ENCODE assay signal across 37 cellular contexts in the genomic region with DNA sequence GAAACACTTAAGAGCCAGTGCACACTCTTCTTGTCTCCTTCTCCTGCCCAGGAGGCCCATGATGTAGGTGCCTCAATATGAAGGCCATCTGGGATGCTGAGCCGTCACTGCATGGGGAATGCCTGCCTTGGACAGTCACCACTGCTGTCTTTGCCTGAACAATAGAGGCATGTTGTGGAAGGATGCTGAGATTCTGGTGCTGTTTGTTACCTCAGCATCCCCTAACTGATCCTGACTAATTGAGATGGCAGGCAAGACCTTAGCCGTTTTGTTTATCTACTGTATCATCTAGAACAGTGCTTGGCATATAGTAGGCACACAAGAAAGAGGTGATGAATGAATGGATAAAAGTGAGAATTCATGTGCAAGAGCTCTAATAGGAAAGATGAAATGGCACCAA.
"Had no signal": no experiment of that assay in that cellular context is flagged by ENCODE, and none has a peak within 500 bp of the region (broad histone marks: within the 10 kb centered on the region; RNA-seq: fewer than 3 reads in every experiment).

No MANE protein-coding gene starts in this region.

- H3K27ac ChIP-seq: adrenal gland, body of pancreas, brain microvascular endothelial cell, breast epithelium, VCaP had no signal

- H3K27me3 ChIP-seq: adrenal gland, body of pancreas, brain microvascular endothelial cell, breast epithelium had no signal

- H3K4me1 Mint-ChIP-seq: activated B cell treated with CpG ODN at 0.5 μM for 24 hours; activated CD4-positive, alpha-beta T cell treated with anti-CD3 and anti-CD28 coated beads, Interleukin-2, amount 10 ng/mL, durations not matched to agents 24 days and 14 days; activated naive CD8-positive, alpha-beta T cell treated with anti-CD3 and anti-CD28 coated beads for 36 hours; activated T-helper 17 cell treated with anti-CD3 and anti-CD28 coated beads, Interleukin-2, amount 50 U/mL, for 72 hours had no signal

- H3K9me3 ChIP-seq: adrenal gland had no signal

- H3K27ac Mint-ChIP-seq: activated B cell treated with CpG ODN at 0.5 μM for 24 hours; activated CD4-positive, alpha-beta memory T cell treated with anti-CD3 and anti-CD28 coated beads for 36 hours; activated CD4-positive, alpha-beta T cell treated with anti-CD3 and anti-CD28 coated beads, Interleukin-2, amount 10 ng/mL, durations not matched to agents 24 days and 14 days; activated CD8-positive, alpha-beta T cell treated with anti-CD3 and anti-CD28 coated beads for 36 hours; activated naive CD4-positive, alpha-beta T cell treated with anti-CD3 and anti-CD28 coated beads for 36 hours; activated naive CD4-positive, alpha-beta T cell treated with anti-CD3 and anti-CD28 coated beads, Interleukin-2, amount 50 U/mL, for 72 hours; activated naive CD8-positive, alpha-beta T cell treated with anti-CD3 and anti-CD28 coated beads for 36 hours; activated T-cell treated with anti-CD3 and anti-CD28 coated beads, Interleukin-2, amount 50 U/mL, for 72 hours; activated T-helper 1 cell treated with anti-CD3 and anti-CD28 coated beads, Interleukin-12 subunit alpha, Interleukin-12 subunit beta, Interleukin-2, Interleukin-4 antibody, amounts not matched to agents 30 ng/mL and 10 ng/mL and 1 ng/mL, durations not matched to agents 14 hours and 24 hours and 36 hours; activated T-helper 17 cell treated with anti-CD3 and anti-CD28 coated beads, Interleukin-2, amount 50 U/mL, for 72 hours; T-helper 1 cell treated with Interleukin-12 subunit alpha and Interleukin-12 subunit beta and Interleukin-4 antibody, amounts not matched to agents 30 μg/mL and 1 μg/mL, for 36 hours; T-helper 2 cell treated with Interferon-gamma antibody and Interleukin-4, amounts not matched to agents 5 μg/mL and 100 μg/mL, for 36 hours had no signal

- H3K27me3 Mint-ChIP-seq: activated CD4-positive, alpha-beta T cell treated with anti-CD3 and anti-CD28 coated beads, Interleukin-2, amount 10 ng/mL, durations not matched to agents 24 days and 14 days; activated CD8-positive, alpha-beta T cell treated with anti-CD3 and anti-CD28 coated beads for 36 hours; activated T-helper 17 cell treated with anti-CD3 and anti-CD28 coated beads, Interleukin-2, amount 50 U/mL, for 72 hours had no signal

- FAIRE-seq: astrocyte, TTC549 had no signal

- ATAC-seq: activated CD8-positive, alpha-beta T cell treated with anti-CD3 and anti-CD28 coated beads for 36 hours; activated naive CD4-positive, alpha-beta T cell treated with anti-CD3 and anti-CD28 coated beads, Interleukin-2, amount 50 U/mL, for 72 hours; activated T-cell treated with anti-CD3 and anti-CD28 coated beads, Interleukin-2, amount 50 U/mL, for 4 hours; activated T-cell treated with anti-CD3 and anti-CD28 coated beads, Interleukin-2, amount 50 U/mL, for 72 hours; activated T-helper 17 cell treated with anti-CD3 and anti-CD28 coated beads, Interleukin-2, amount 50 U/mL, for 72 hours; body of pancreas had no signal

- H3K36me3 Mint-ChIP-seq: activated CD4-positive, alpha-beta memory T cell treated with anti-CD3 and anti-CD28 coated beads for 36 hours; activated naive CD8-positive, alpha-beta T cell treated with anti-CD3 and anti-CD28 coated beads for 36 hours had no signal

- DNase-seq: activated B cell treated with CpG ODN at 0.5 μM for 24 hours; activated CD4-positive, alpha-beta memory T cell treated with anti-CD3 and anti-CD28 coated beads for 36 hours; activated CD4-positive, alpha-beta T cell treated with anti-CD3 and anti-CD28 coated beads for 4 hours; activated CD4-positive, alpha-beta T cell treated with anti-CD3 and anti-CD28 coated beads, Interleukin-2, amount 10 ng/mL, durations not matched to agents 24 days and 14 days; activated CD4-positive, alpha-beta T cell treated with anti-CD3 and anti-CD28 coated beads, Interleukin-2, amount 50 U/mL, for 1 hour; activated CD4-positive, alpha-beta T cell treated with anti-CD3 and anti-CD28 coated beads, Interleukin-2, amount 50 U/mL, for 4 hours; activated CD4-positive, CD25-positive, alpha-beta regulatory T cell treated with anti-CD3 and anti-CD28 coated beads, Interleukin-2, amount 50 U/mL, for 72 hours; activated CD8-positive, alpha-beta memory T cell treated with anti-CD3 and anti-CD28 coated beads, Interleukin-2, amount 50 U/mL, for 4 hours; activated CD8-positive, alpha-beta T cell treated with anti-CD3 and anti-CD28 coated beads for 36 hours; activated effector memory CD4-positive, alpha-beta T cell treated with anti-CD3 and anti-CD28 coated beads, Interleukin-2, amount 50 U/mL, for 16 hours; activated gamma-delta T cell treated with Interleukin-2 at 50 U/mL for 16 hours; activated naive CD4-positive, alpha-beta T cell; activated naive CD4-positive, alpha-beta T cell treated with anti-CD3 and anti-CD28 coated beads for 36 hours; activated naive CD4-positive, alpha-beta T cell treated with anti-CD3 and anti-CD28 coated beads, Interleukin-2, amount 50 U/mL, for 16 hours; activated naive CD8-positive, alpha-beta T cell treated with anti-CD3 and anti-CD28 coated beads for 36 hours; activated T-cell treated with anti-CD3 and anti-CD28 coated beads for 4 hours; activated T-cell treated with anti-CD3 and anti-CD28 coated beads, Interleukin-2, amount 50 U/mL, for 1 hour; activated T-cell treated with anti-CD3 and anti-CD28 coated beads, Interleukin-2, amount 50 U/mL, for 4 hours; activated T-cell treated with anti-CD3 and anti-CD28 coated beads, Interleukin-2, amount 50 U/mL, for 72 hours; adrenal gland; amniotic stem cell; aorta; body of pancreas; brain microvascular endothelial cell; central memory CD4-positive, alpha-beta T cell; T-helper 1 cell; T-helper 2 cell; T-helper 9 cell had no signal

- H3K36me3 ChIP-seq: adrenal gland, brain microvascular endothelial cell, breast epithelium had no signal

- H3K4me3 ChIP-seq: adrenal gland, body of pancreas, breast epithelium had no signal

- H3K4me1 ChIP-seq: adrenal gland, body of pancreas, breast epithelium had no signal

- H3K4me3 Mint-ChIP-seq: activated B cell treated with CpG ODN at 0.5 μM for 24 hours; activated CD4-positive, alpha-beta memory T cell treated with anti-CD3 and anti-CD28 coated beads for 36 hours; activated CD4-positive, alpha-beta T cell treated with anti-CD3 and anti-CD28 coated beads, Interleukin-2, amount 10 ng/mL, durations not matched to agents 24 days and 14 days; activated CD8-positive, alpha-beta T cell treated with anti-CD3 and anti-CD28 coated beads for 36 hours; activated naive CD4-positive, alpha-beta T cell treated with anti-CD3 and anti-CD28 coated beads for 36 hours; activated naive CD8-positive, alpha-beta T cell treated with anti-CD3 and anti-CD28 coated beads for 36 hours; activated T-cell treated with anti-CD3 and anti-CD28 coated beads, Interleukin-2, amount 50 U/mL, for 4 hours; activated T-cell treated with anti-CD3 and anti-CD28 coated beads, Interleukin-2, amount 50 U/mL, for 72 hours; activated T-helper 1 cell treated with anti-CD3 and anti-CD28 coated beads, Interleukin-12 subunit alpha, Interleukin-12 subunit beta, Interleukin-2, Interleukin-4 antibody, amounts not matched to agents 30 ng/mL and 10 ng/mL and 1 ng/mL, durations not matched to agents 14 hours and 24 hours and 36 hours; activated T-helper 17 cell treated with anti-CD3 and anti-CD28 coated beads, Interleukin-2, amount 50 U/mL, for 72 hours; T-helper 1 cell treated with Interleukin-12 subunit alpha and Interleukin-12 subunit beta and Interleukin-4 antibody, amounts not matched to agents 30 μg/mL and 1 μg/mL, for 36 hours; T-helper 2 cell treated with Interferon-gamma antibody and Interleukin-4, amounts not matched to agents 5 μg/mL and 100 μg/mL, for 36 hours had no signal
